Comparison of ENCODE assay signal across 1 cellular context in the genomic region with DNA sequence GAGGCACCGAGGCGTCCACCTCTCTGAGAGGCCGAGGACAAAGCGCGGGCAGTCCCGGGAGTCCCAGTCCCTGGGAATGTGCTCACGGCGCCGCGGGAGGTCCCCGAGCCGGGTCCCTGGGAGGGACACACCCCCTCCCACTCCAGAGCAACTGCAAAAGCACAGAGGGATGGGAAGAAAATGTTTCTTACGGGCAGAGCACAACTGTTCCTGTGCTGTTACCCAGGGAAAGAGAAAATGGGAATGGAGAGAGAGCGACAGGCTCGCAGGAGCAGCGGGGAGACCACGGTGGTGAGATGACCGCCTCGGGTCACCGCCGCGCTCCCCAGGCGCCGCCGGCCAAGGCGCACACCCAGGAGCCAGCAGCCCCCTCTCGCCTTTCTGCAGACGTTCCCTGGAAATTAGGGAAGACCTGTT.
TF ChIP-seq lines count a peak whose summit lies in the region.

No MANE protein-coding gene starts in this region.

TF ChIP-seq in HepG2, 621 proteins besides CTCF, POLR2A, EP300 and RAD21 (continued from another document and continues in another):
- TF ChIP-seq, protein P1, sequence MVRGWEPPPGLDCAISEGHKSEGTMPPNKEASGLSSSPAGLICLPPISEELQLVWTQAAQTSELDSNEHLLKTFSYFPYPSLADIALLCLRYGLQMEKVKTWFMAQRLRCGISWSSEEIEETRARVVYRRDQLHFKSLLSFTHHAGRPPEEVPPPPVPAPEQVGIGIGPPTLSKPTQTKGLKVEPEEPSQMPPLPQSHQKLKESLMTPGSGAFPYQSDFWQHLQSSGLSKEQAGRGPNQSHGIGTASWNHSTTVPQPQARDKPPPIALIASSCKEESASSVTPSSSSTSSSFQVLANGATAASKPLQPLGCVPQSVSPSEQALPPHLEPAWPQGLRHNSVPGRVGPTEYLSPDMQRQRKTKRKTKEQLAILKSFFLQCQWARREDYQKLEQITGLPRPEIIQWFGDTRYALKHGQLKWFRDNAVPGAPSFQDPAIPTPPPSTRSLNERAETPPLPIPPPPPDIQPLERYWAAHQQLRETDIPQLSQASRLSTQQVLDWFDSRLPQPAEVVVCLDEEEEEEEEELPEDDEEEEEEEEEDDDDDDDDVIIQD (CRISPR knock-in tag; IDR thresholded peaks at IDR 0.05; ENCODE audit: low read depth) = no peak
- no peak for TF ChIP-seq ARID3A (IDR thresholded peaks at IDR 0.05; ENCODE audit: low read depth, low read length)
- no peak for TF ChIP-seq CBX1 (IDR thresholded peaks at IDR 0.05; ENCODE audit: low read depth)
- TF ChIP-seq ZNF850 (CRISPR knock-in tag; conservative IDR thresholded peaks at IDR 0.05) = no peak
- peak; percentile 56; the same call in 1 of the 2 replicates for TF ChIP-seq MYPOP (CRISPR knock-in tag; IDR thresholded peaks at IDR 0.05)
- peak; percentile 49; the same call in 1 of the 2 replicates for TF ChIP-seq ZNF891 (CRISPR knock-in tag; IDR thresholded peaks at IDR 0.05)
- no peak for TF ChIP-seq FOXK2 (IDR thresholded peaks at IDR 0.05)
- TF ChIP-seq NRL (CRISPR knock-in tag; IDR thresholded peaks at IDR 0.05; ENCODE audit: borderline replicate concordance) = 0 out of 2 replicates have a peak, but pooled peaks have one; percentile 14
- peak; percentile 30; the same call in 1 of the 2 replicates for TF ChIP-seq ARID4A (CRISPR knock-in tag; IDR thresholded peaks at IDR 0.05; ENCODE audit: borderline replicate concordance)
- no peak; the same call in 1 of the 2 replicates for TF ChIP-seq ZNF350 (CRISPR knock-in tag; IDR thresholded peaks at IDR 0.05; ENCODE audit: borderline replicate concordance, low read depth)
- TF ChIP-seq SRF (IDR thresholded peaks at IDR 0.05; ENCODE audit: low read depth, low read length) = no peak
- no peak for TF ChIP-seq NFRKB (IDR thresholded peaks at IDR 0.05)
- TF ChIP-seq, protein P2, sequence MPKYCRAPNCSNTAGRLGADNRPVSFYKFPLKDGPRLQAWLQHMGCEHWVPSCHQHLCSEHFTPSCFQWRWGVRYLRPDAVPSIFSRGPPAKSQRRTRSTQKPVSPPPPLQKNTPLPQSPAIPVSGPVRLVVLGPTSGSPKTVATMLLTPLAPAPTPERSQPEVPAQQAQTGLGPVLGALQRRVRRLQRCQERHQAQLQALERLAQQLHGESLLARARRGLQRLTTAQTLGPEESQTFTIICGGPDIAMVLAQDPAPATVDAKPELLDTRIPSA (CRISPR knock-in tag; IDR thresholded peaks at IDR 0.05; ENCODE audit: borderline replicate concordance) = no peak
- no peak for TF ChIP-seq SOX5 (CRISPR knock-in tag; IDR thresholded peaks at IDR 0.05; ENCODE audit: borderline replicate concordance)
- TF ChIP-seq ZNF564 (CRISPR knock-in tag; IDR thresholded peaks at IDR 0.05) = 0 out of 2 replicates have a peak, but pooled peaks have one; percentile 22
- TF ChIP-seq ZNF746 (CRISPR knock-in tag; IDR thresholded peaks at IDR 0.05) = no peak
- TF ChIP-seq HCFC1 (IDR thresholded peaks at IDR 0.05; ENCODE audit: low read depth, low read length) = no peak
- 0 out of 2 replicates have a peak, but pooled peaks have one; percentile 18 for TF ChIP-seq ARID2 (CRISPR knock-in tag; IDR thresholded peaks at IDR 0.05; ENCODE audit: borderline replicate concordance)
- no peak for TF ChIP-seq ZNF292 (CRISPR knock-in tag; IDR thresholded peaks at IDR 0.05; ENCODE audit: borderline replicate concordance, low read depth)
- no peak for TF ChIP-seq ZNF547 (CRISPR knock-in tag; IDR thresholded peaks at IDR 0.05)
- TF ChIP-seq SMAD1 (CRISPR knock-in tag; IDR thresholded peaks at IDR 0.05; ENCODE audit: borderline replicate concordance, low read depth) = 0 out of 2 replicates have a peak, but pooled peaks have one; percentile 9
- no peak for TF ChIP-seq SRSF1 (optimal IDR thresholded peaks at IDR 0.05; ENCODE audit: low read depth, low read length)
- no peak for TF ChIP-seq ZNF33A (CRISPR knock-in tag; IDR thresholded peaks at IDR 0.05; ENCODE audit: borderline replicate concordance)
- TF ChIP-seq SALL1 (CRISPR knock-in tag; IDR thresholded peaks at IDR 0.05) = no peak
- TF ChIP-seq MTF2 (CRISPR knock-in tag; IDR thresholded peaks at IDR 0.05; ENCODE audit: borderline replicate concordance) = peak; percentile 30
- TF ChIP-seq ZNF546 (CRISPR knock-in tag; conservative IDR thresholded peaks at IDR 0.05) = no peak
- TF ChIP-seq CEBPG (CRISPR knock-in tag; IDR thresholded peaks at IDR 0.05) = no peak
- no peak for TF ChIP-seq ZNF552 (CRISPR knock-in tag; IDR thresholded peaks at IDR 0.05; ENCODE audit: borderline replicate concordance)
- no peak for TF ChIP-seq HIVEP1 (CRISPR knock-in tag; IDR thresholded peaks at IDR 0.05)
- no peak for TF ChIP-seq ZFP62 (CRISPR knock-in tag; IDR thresholded peaks at IDR 0.05)
- TF ChIP-seq, protein P3, sequence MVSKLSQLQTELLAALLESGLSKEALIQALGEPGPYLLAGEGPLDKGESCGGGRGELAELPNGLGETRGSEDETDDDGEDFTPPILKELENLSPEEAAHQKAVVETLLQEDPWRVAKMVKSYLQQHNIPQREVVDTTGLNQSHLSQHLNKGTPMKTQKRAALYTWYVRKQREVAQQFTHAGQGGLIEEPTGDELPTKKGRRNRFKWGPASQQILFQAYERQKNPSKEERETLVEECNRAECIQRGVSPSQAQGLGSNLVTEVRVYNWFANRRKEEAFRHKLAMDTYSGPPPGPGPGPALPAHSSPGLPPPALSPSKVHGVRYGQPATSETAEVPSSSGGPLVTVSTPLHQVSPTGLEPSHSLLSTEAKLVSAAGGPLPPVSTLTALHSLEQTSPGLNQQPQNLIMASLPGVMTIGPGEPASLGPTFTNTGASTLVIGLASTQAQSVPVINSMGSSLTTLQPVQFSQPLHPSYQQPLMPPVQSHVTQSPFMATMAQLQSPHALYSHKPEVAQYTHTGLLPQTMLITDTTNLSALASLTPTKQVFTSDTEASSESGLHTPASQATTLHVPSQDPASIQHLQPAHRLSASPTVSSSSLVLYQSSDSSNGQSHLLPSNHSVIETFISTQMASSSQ (IDR thresholded peaks at IDR 0.05; ENCODE audit: low read depth) = no peak
- TF ChIP-seq, protein P3 (CRISPR knock-in tag; IDR thresholded peaks at IDR 0.05; ENCODE audit: borderline replicate concordance) = no peak
- TF ChIP-seq CCDC6 (CRISPR knock-in tag; IDR thresholded peaks at IDR 0.05) = peak; percentile 57
- TF ChIP-seq ZC3H4 (CRISPR knock-in tag; IDR thresholded peaks at IDR 0.05; ENCODE audit: borderline replicate concordance) = no peak
- no peak for TF ChIP-seq ISX (CRISPR knock-in tag; conservative IDR thresholded peaks at IDR 0.05)
- TF ChIP-seq ZNF782 (CRISPR knock-in tag; IDR thresholded peaks at IDR 0.05; ENCODE audit: borderline replicate concordance) = no peak
- no peak for TF ChIP-seq PHF8 (CRISPR knock-in tag; IDR thresholded peaks at IDR 0.05)
- no peak for TF ChIP-seq GPBP1L1 (CRISPR knock-in tag; IDR thresholded peaks at IDR 0.05)
- TF ChIP-seq ZNF678 (CRISPR knock-in tag; IDR thresholded peaks at IDR 0.05) = no peak
- TF ChIP-seq ZNF446 (CRISPR knock-in tag; IDR thresholded peaks at IDR 0.05) = no peak
- TF ChIP-seq, protein P4, sequence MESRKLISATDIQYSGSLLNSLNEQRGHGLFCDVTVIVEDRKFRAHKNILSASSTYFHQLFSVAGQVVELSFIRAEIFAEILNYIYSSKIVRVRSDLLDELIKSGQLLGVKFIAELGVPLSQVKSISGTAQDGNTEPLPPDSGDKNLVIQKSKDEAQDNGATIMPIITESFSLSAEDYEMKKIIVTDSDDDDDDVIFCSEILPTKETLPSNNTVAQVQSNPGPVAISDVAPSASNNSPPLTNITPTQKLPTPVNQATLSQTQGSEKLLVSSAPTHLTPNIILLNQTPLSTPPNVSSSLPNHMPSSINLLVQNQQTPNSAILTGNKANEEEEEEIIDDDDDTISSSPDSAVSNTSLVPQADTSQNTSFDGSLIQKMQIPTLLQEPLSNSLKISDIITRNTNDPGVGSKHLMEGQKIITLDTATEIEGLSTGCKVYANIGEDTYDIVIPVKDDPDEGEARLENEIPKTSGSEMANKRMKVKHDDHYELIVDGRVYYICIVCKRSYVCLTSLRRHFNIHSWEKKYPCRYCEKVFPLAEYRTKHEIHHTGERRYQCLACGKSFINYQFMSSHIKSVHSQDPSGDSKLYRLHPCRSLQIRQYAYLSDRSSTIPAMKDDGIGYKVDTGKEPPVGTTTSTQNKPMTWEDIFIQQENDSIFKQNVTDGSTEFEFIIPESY (CRISPR knock-in tag; IDR thresholded peaks at IDR 0.05) = no peak
- no peak for TF ChIP-seq KDM5B (CRISPR knock-in tag; IDR thresholded peaks at IDR 0.05; ENCODE audit: borderline replicate concordance)
- no peak for TF ChIP-seq ZNF44 (CRISPR knock-in tag; IDR thresholded peaks at IDR 0.05)
- TF ChIP-seq ELF1 (CRISPR knock-in tag; IDR thresholded peaks at IDR 0.05) = no peak
- TF ChIP-seq ZNF501 (CRISPR knock-in tag; IDR thresholded peaks at IDR 0.05) = no peak
- TF ChIP-seq TEF (CRISPR knock-in tag; IDR thresholded peaks at IDR 0.05) = no peak
